11 cellular contexts compared by ENCODE assay signal in the genomic region with DNA sequence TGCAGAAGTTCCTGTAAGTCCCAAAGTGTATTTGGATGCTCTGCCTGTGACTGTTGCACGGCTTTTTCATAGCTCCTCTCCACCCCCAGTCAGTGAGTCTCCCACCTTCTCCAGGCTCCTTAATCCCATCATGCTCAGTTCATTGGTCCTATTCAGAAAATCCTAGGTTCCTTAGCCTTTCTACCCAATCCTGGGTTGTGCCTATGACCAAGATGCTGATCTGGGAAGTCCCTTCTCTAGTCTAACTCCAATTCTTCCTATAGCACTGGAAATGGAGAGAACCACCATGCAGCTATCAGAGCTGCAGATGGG. TPM values are rescaled to one million over a fixed set of nuclear protein-coding genes. Genes with fewer than 3 reads are reported as not detected.
"Had no signal": no experiment of that assay in that cellular context is flagged by ENCODE, and none has a peak within 500 bp of the region (broad histone marks: within the 10 kb centered on the region; RNA-seq: fewer than 3 reads in every experiment).

No MANE protein-coding gene starts in this region.

- H3K9me2 ChIP-seq: SK-N-SH had no signal

- H3K27ac ChIP-seq: KMS-11, PC-9, SJSA1 had no signal

- H3K4me2 ChIP-seq: PC-9, SK-N-SH had no signal

- H3K9me3 ChIP-seq: SJSA1, SK-N-SH had no signal

- H3K4me1 ChIP-seq: SJSA1 had no signal

- H3K9ac ChIP-seq: KMS-11, SK-N-SH had no signal

- H3K36me3 ChIP-seq: SJSA1 had no signal

- DNase-seq: NCI-H1436 treated with DMSO at 0.1 percent for 48 hours, NCI-H187 treated with DMSO at 0.1 percent for 48 hours, NCI-H524 treated with DMSO at 0.1 percent for 48 hours, Right ventricle myocardium superior had no signal

- H3K4me3 ChIP-seq: PC-9, SJSA1 had no signal

- H2AFZ ChIP-seq: PC-9 had no signal

RNA-seq across cellular contexts. Expression of a gene that starts 7.7 kb away (rescaled TPM):
- total RNA-seq: LHCN-M2, MCF 10A, NCI-H460, PC-9, SJSA1 had no signal
- polyA plus RNA-seq: SK-N-SH had no signal
